ENCODE assay signal across 8 cellular contexts in genomic region chr2:178414266-178415247, GRCh38. TPM values are rescaled to one million over a fixed set of nuclear protein-coding genes. Genes with fewer than 3 reads are reported as not detected.
DNase-seq lines count a peak whose midpoint lies in the region; ATAC-seq, FAIRE-seq and TF ChIP-seq lines count a peak whose summit lies in the region.

No MANE protein-coding gene starts in this region.

- peak overlapping the region; percentile 99 for H3K27ac Mint-ChIP-seq in T-helper 1 cell treated with Interleukin-12 subunit alpha and Interleukin-12 subunit beta and Interleukin-4 antibody, amounts not matched to agents 30 μg/mL and 1 μg/mL, for 36 hours
- H3K27ac Mint-ChIP-seq in astrocyte (ENCODE audit: unreplicated experiment), result peak overlapping the region; percentile 98

- H3K27me3 Mint-ChIP-seq in T-helper 1 cell treated with Interleukin-12 subunit alpha and Interleukin-12 subunit beta and Interleukin-4 antibody, amounts not matched to agents 30 μg/mL and 1 μg/mL, for 36 hours (ENCODE audit: low read depth), result no peaks in the 10 kb centered on the region
- no peaks in the 10 kb centered on the region for H3K27me3 Mint-ChIP-seq in astrocyte (ENCODE audit: low read depth, unreplicated experiment)

- peak overlapping the region; percentile 92 for H3K4me3 Mint-ChIP-seq in T-helper 1 cell treated with Interleukin-12 subunit alpha and Interleukin-12 subunit beta and Interleukin-4 antibody, amounts not matched to agents 30 μg/mL and 1 μg/mL, for 36 hours
- H3K4me3 Mint-ChIP-seq in astrocyte (ENCODE audit: unreplicated experiment), result peak overlapping the region; percentile 87

- H3K9me3 Mint-ChIP-seq in T-helper 1 cell treated with Interleukin-12 subunit alpha and Interleukin-12 subunit beta and Interleukin-4 antibody, amounts not matched to agents 30 μg/mL and 1 μg/mL, for 36 hours, result no peaks in the 10 kb centered on the region
- H3K9me3 Mint-ChIP-seq in astrocyte (ENCODE audit: unreplicated experiment), result no peaks in the 10 kb centered on the region

- H4K20me1 ChIP-seq in astrocyte (ENCODE audit: insufficient read depth, low read length), result no peaks in the 10 kb centered on the region

- ATAC-seq in HG02840 (IDR thresholded peaks at IDR 0.05; ENCODE audit: low FRiP score, unreplicated experiment), result peak; percentile 86

- H3K4me1 Mint-ChIP-seq in T-helper 1 cell treated with Interleukin-12 subunit alpha and Interleukin-12 subunit beta and Interleukin-4 antibody, amounts not matched to agents 30 μg/mL and 1 μg/mL, for 36 hours (ENCODE audit: low read depth), result peaks cover 40% of the 10 kb centered on the region
- peaks cover 10% of the 10 kb centered on the region for H3K4me1 Mint-ChIP-seq in astrocyte (ENCODE audit: low read depth, unreplicated experiment)

- in situ Hi-C loops in GM13976 (cut with MboI; ENCODE audit: low sequenced_read_pairs, unreplicated experiment), result loop anchor here (25.0 kb wide), 1 partner anchor 302 kb away; the partner anchor contains the start of gene RBM45

- H3K27ac ChIP-seq in astrocyte (ENCODE audit: low read depth, low read length) (peak overlapping the region; percentile 98), rectal smooth muscle tissue (ENCODE audit: low read depth, low read length) (peak overlapping the region; percentile 91)

- H3K4me2 ChIP-seq in astrocyte (ENCODE audit: low read length), result peak overlapping the region; percentile 86

- no peaks in the 10 kb centered on the region for H3K27me3 ChIP-seq in astrocyte (ENCODE audit: insufficient read depth, low read length)
- H3K27me3 ChIP-seq in rectal smooth muscle tissue (ENCODE audit: control insufficient read depth, insufficient read depth, low read length), result no peaks in the 10 kb centered on the region

- peaks cover 16% of the 10 kb centered on the region for H3K79me2 ChIP-seq in astrocyte (ENCODE audit: insufficient read depth, low read length)

- peak; percentile 83 for FAIRE-seq in astrocyte (lab: Jason Lieb, UNC)

- H3K36me3 ChIP-seq in astrocyte (ENCODE audit: insufficient read depth, low read length) (no peaks in the 10 kb centered on the region), rectal smooth muscle tissue (ENCODE audit: control insufficient read depth, insufficient read depth, low read length) (no peaks in the 10 kb centered on the region)

- H3K9me3 ChIP-seq in astrocyte (ENCODE audit: insufficient read depth, low read depth, low read length), result no peaks in the 10 kb centered on the region

- H3K4me3 ChIP-seq in astrocyte (ENCODE audit: insufficient read depth, low read depth, low read length) (peak overlapping the region; percentile 82), rectal smooth muscle tissue (ENCODE audit: low read length) (peak overlapping the region; percentile 72)

- peak; percentile 72 for DNase-seq in GM13976 (ENCODE audit: low spot score)
- peak; percentile 91 for DNase-seq in NCI-H1436 (lab: John Stamatoyannopoulos, UW)
- DNase-seq in astrocyte (ENCODE audit: low read depth), result peak; percentile 88
- peak; percentile 75 for DNase-seq in hepatic stellate cell (ENCODE audit: low spot score)
- no peak for DNase-seq in 8988T

- H2AFZ ChIP-seq in astrocyte (ENCODE audit: low read depth, low read length), result peak overlapping the region; percentile 84

- TF ChIP-seq CTCF in GM13976 (IDR thresholded peaks at IDR 0.05; ENCODE audit: borderline replicate concordance, control extremely low read depth, extremely low read depth, insufficient read depth, missing control alignments) (peak; percentile 87), astrocyte (IDR thresholded peaks at IDR 0.05; ENCODE audit: insufficient read depth, low read depth, low read length) (peak; percentile 97)

- peaks cover 6% of the 10 kb centered on the region for H3K36me3 Mint-ChIP-seq in T-helper 1 cell treated with Interleukin-12 subunit alpha and Interleukin-12 subunit beta and Interleukin-4 antibody, amounts not matched to agents 30 μg/mL and 1 μg/mL, for 36 hours (ENCODE audit: low read depth)
- H3K36me3 Mint-ChIP-seq in astrocyte (ENCODE audit: low read depth, unreplicated experiment), result no peaks in the 10 kb centered on the region

- H3K4me1 ChIP-seq in astrocyte (ENCODE audit: insufficient read depth, low read length) (peaks cover 6% of the 10 kb centered on the region), rectal smooth muscle tissue (ENCODE audit: control insufficient read depth, insufficient read depth, low read length) (no peaks in the 10 kb centered on the region)

- peak overlapping the region; percentile 96 for H3K9ac ChIP-seq in astrocyte (ENCODE audit: low read length)
- no peak overlapping the region for H3K9ac ChIP-seq in rectal smooth muscle tissue (ENCODE audit: low read length)

RNA-seq across cellular contexts. Expression of gene PRKRA, which starts 36.4 kb away (rescaled TPM):
- 43.2 and 47.9 TPM in 2 replicates for total RNA-seq in astrocyte

RNA-seq across cellular contexts. Expression of gene PJVK, which starts 36.6 kb away (rescaled TPM):
- 2.4 and 3.4 TPM in 2 replicates for total RNA-seq in astrocyte
